16 cellular contexts compared by ENCODE assay signal in genomic region chr12:15540469-15540872, GRCh38.
DNase-seq lines count a peak whose midpoint lies in the region; ATAC-seq and TF ChIP-seq lines count a peak whose summit lies in the region.
"Had no signal": no experiment of that assay in that cellular context is flagged by ENCODE, and none has a peak within 500 bp of the region (broad histone marks: within the 10 kb centered on the region; RNA-seq: fewer than 3 reads in every experiment).

No MANE protein-coding gene starts in this region.

- no peaks in the 10 kb centered on the region for H3K27me3 Mint-ChIP-seq in HFFc6 (ENCODE audit: insufficient read depth)
- no peaks in the 10 kb centered on the region for H3K27me3 Mint-ChIP-seq in stimulated activated memory B cell treated with anti-CD40 and anti-IgM and Interleukin-4, amounts not matched to agents 10 μg/mL and 1 μg/mL and 100 μg/mL, for 72 hours
- H3K27me3 Mint-ChIP-seq: activated T-helper 17 cell treated with anti-CD3 and anti-CD28 coated beads, Interleukin-2, amount 50 U/mL, for 72 hours; naive B cell had no signal

- H3K36me3 Mint-ChIP-seq in HFFc6 (ENCODE audit: low read depth) = no peaks in the 10 kb centered on the region
- H3K36me3 Mint-ChIP-seq in stimulated activated memory B cell treated with anti-CD40 and anti-IgM and Interleukin-4, amounts not matched to agents 10 μg/mL and 1 μg/mL and 100 μg/mL, for 72 hours = no peaks in the 10 kb centered on the region
- H3K36me3 Mint-ChIP-seq: naive B cell had no signal

- H3K36me3 ChIP-seq in ACC112 (ENCODE audit: insufficient read depth, low read length) (no peaks in the 10 kb centered on the region), adipocyte (ENCODE audit: control insufficient read depth, insufficient read depth, low read length, severe bottlenecking) (no peaks in the 10 kb centered on the region)
- H3K36me3 ChIP-seq: esophagus muscularis mucosa, tibial nerve had no signal

- H2AFZ ChIP-seq in ACC112 (ENCODE audit: low read length, unreplicated experiment) = peak overlapping the region; percentile 17

- peak overlapping the region; percentile 60 for H3K4me3 Mint-ChIP-seq in HFFc6
- no peak overlapping the region for H3K4me3 Mint-ChIP-seq in stimulated activated memory B cell treated with anti-CD40 and anti-IgM and Interleukin-4, amounts not matched to agents 10 μg/mL and 1 μg/mL and 100 μg/mL, for 72 hours
- H3K4me3 Mint-ChIP-seq: activated T-helper 17 cell treated with anti-CD3 and anti-CD28 coated beads, Interleukin-2, amount 50 U/mL, for 72 hours; central memory CD8-positive, alpha-beta T cell; naive B cell had no signal

- H3K27me3 ChIP-seq in ACC112 (ENCODE audit: insufficient read depth, low read length) (no peaks in the 10 kb centered on the region), adipocyte (replicated peaks; ENCODE audit: control insufficient read depth, insufficient read depth, low read length) (no peaks in the 10 kb centered on the region)
- H3K27me3 ChIP-seq: esophagus muscularis mucosa, tibial nerve had no signal

- H3K9me3 ChIP-seq in adipocyte (ENCODE audit: control insufficient read depth, low read length) = no peaks in the 10 kb centered on the region
- H3K9me3 ChIP-seq: esophagus muscularis mucosa, tibial nerve had no signal

- H3K79me2 ChIP-seq in ACC112 (ENCODE audit: control insufficient read depth, insufficient read depth, low read length, unreplicated experiment) = no peaks in the 10 kb centered on the region

- TF ChIP-seq CTCF in HFFc6 (IDR thresholded peaks at IDR 0.05) = no peak

- no peaks in the 10 kb centered on the region for H3K9me3 Mint-ChIP-seq in HFFc6
- no peaks in the 10 kb centered on the region for H3K9me3 Mint-ChIP-seq in stimulated activated memory B cell treated with anti-CD40 and anti-IgM and Interleukin-4, amounts not matched to agents 10 μg/mL and 1 μg/mL and 100 μg/mL, for 72 hours
- H3K9me3 Mint-ChIP-seq: activated T-helper 17 cell treated with anti-CD3 and anti-CD28 coated beads, Interleukin-2, amount 50 U/mL, for 72 hours; central memory CD8-positive, alpha-beta T cell; naive B cell had no signal

- H3K4me3 ChIP-seq in ACC112 (ENCODE audit: low read depth, low read length) = no peak overlapping the region
- no peak overlapping the region for H3K4me3 ChIP-seq in adipocyte (ENCODE audit: low read length)
- H3K4me3 ChIP-seq: esophagus muscularis mucosa, tibial nerve had no signal

- DNase-seq in HFFc6 (peak; percentile 62), adipocyte (ENCODE audit: low read depth) (peak; percentile 37), hepatic stellate cell (ENCODE audit: low spot score) (peak; percentile 12), NCI-H2107 (lab: John Stamatoyannopoulos, UW) (no peak), NCI-H446 treated with DMSO at 0.1 percent for 48 hours (lab: John Stamatoyannopoulos, UW) (no peak), posterior cingulate gyrus (no peak)
- DNase-seq: ACHN, naive B cell, OCI-M1, T-helper 2 cell had no signal

- H3K4me1 ChIP-seq in ACC112 (ENCODE audit: control insufficient read depth, insufficient read depth, low read length, unreplicated experiment) (peaks cover 14% of the 10 kb centered on the region), adipocyte (ENCODE audit: control insufficient read depth, insufficient read depth, low read length) (peaks cover 31% of the 10 kb centered on the region)
- H3K4me1 ChIP-seq: tibial nerve had no signal

- peak overlapping the region; percentile 57 for H3K27ac Mint-ChIP-seq in HFFc6
- no peak overlapping the region for H3K27ac Mint-ChIP-seq in stimulated activated memory B cell treated with anti-CD40 and anti-IgM and Interleukin-4, amounts not matched to agents 10 μg/mL and 1 μg/mL and 100 μg/mL, for 72 hours
- H3K27ac Mint-ChIP-seq: activated T-helper 17 cell treated with anti-CD3 and anti-CD28 coated beads, Interleukin-2, amount 50 U/mL, for 72 hours; naive B cell had no signal

- H3K9ac ChIP-seq in adipocyte (ENCODE audit: low read length) = peak overlapping the region; percentile 26

- intact Hi-C loops in posterior cingulate gyrus (cut with DNase I) = no loop called here

- H3K4me1 Mint-ChIP-seq in HFFc6 (ENCODE audit: low read depth) = peaks cover 40% of the 10 kb centered on the region
- peaks cover 16% of the 10 kb centered on the region for H3K4me1 Mint-ChIP-seq in stimulated activated memory B cell treated with anti-CD40 and anti-IgM and Interleukin-4, amounts not matched to agents 10 μg/mL and 1 μg/mL and 100 μg/mL, for 72 hours
- H3K4me1 Mint-ChIP-seq: central memory CD8-positive, alpha-beta T cell had no signal

- peak overlapping the region; percentile 26; the same call in 1 of the 2 replicates for H3K27ac ChIP-seq in ACC112 (ENCODE audit: low read depth, low read length)
- H3K27ac ChIP-seq: esophagus muscularis mucosa, tibial nerve had no signal

- no peak for ATAC-seq in stimulated activated memory B cell treated with anti-CD40 and anti-IgM and Interleukin-4, amounts not matched to agents 10 μg/mL and 1 μg/mL and 100 μg/mL, for 72 hours
- ATAC-seq: activated T-helper 17 cell treated with anti-CD3 and anti-CD28 coated beads, Interleukin-2, amount 50 U/mL, for 72 hours had no signal

Comparison
In these comparisons a context has a peak if more than half of its experiments do, and no peak if none do; other contexts are left out.
1. DNase-seq: peak in HFFc6 (single experiment), adipocyte (single experiment) and hepatic stellate cell (single experiment); none in NCI-H2107 (single experiment), NCI-H446 treated with DMSO at 0.1 percent for 48 hours (single experiment) and posterior cingulate gyrus (0 of 10).